ENCODE assay signal across 12 cellular contexts in the genomic region with DNA sequence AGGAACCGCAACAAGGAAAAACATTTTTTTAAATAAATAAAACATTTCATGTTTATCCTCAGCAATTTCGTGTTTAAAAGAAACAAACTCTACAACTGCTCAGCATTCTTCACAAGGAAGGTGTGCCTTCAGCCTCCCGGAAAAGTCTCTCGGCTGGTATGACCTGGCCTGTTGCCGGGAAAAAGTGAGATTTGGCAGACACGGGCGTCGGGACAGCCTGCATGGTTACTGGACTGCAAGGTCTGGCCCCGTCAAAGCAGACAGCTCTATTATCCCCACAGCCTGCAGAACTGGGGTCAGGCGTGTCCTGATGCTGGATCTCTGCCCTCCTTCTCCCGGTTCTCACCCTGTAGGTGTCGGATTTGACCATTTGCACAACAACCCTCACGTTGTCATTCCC.
DNase-seq lines count a peak whose midpoint lies in the region; ATAC-seq, FAIRE-seq and TF ChIP-seq lines count a peak whose summit lies in the region.
"Had no signal": no experiment of that assay in that cellular context is flagged by ENCODE, and none has a peak within 500 bp of the region (broad histone marks: within the 10 kb centered on the region; RNA-seq: fewer than 3 reads in every experiment).

No MANE protein-coding gene starts in this region.

- no peak overlapping the region for H3K9ac ChIP-seq in kidney (ENCODE audit: low read length in 2 of 2)

- TF ChIP-seq CTCF in kidney (IDR thresholded peaks at IDR 0.05; ENCODE audit: borderline replicate concordance, extremely low read depth, insufficient read depth) (no peak), sigmoid colon (IDR thresholded peaks at IDR 0.05) (no peak)

- intact Hi-C loops in kidney (cut with DNase I) (no loop called here), sigmoid colon (cut with DNase I) (no loop called here)

- ATAC-seq in GM21786 (IDR thresholded peaks at IDR 0.05; ENCODE audit: unreplicated experiment), result no peak
- no peak for ATAC-seq in HG03439 (IDR thresholded peaks at IDR 0.05; ENCODE audit: unreplicated experiment)
- ATAC-seq: activated naive CD8-positive, alpha-beta T cell treated with anti-CD3 and anti-CD28 coated beads, Interleukin-2, amount 50 U/mL, for 24 hours had no signal

- H3K9me3 ChIP-seq in kidney (ENCODE audit: control insufficient read depth in 1 of 2, low read length in 2 of 2), result no peaks in the 10 kb centered on the region
- H3K9me3 ChIP-seq in sigmoid colon, result no peaks in the 10 kb centered on the region
- H3K9me3 ChIP-seq: BE2C had no signal

- DNase-seq in ELF-1 (ENCODE audit: low read depth, low spot score) (peak; percentile 63), cerebellum (ENCODE audit: low spot score) (peak; percentile 71), kidney (peak; percentile 88), sigmoid colon (peak; percentile 78), NCI-H1417 (lab: John Stamatoyannopoulos, UW) (no peak)
- DNase-seq in stimulated activated naive CD4-positive, alpha-beta T cell (lab: John Stamatoyannopoulos, UW), result no peak
- DNase-seq: activated CD4-positive, alpha-beta memory T cell treated with anti-CD3 and anti-CD28 coated beads, Interleukin-2, amount 10 ng/mL, durations not matched to agents 7 days and 5 days; activated naive CD8-positive, alpha-beta T cell treated with anti-CD3 and anti-CD28 coated beads, Interleukin-2, amount 50 U/mL, for 24 hours; BE2C; NCI-H82 had no signal

- 42 to 66% methylated on average over 13 of the region's 13 CpGs for WGBS in sigmoid colon, 2 donors

- no peak overlapping the region for H3K4me3 ChIP-seq in kidney (ENCODE audit: low read length in 2 of 2)
- H3K4me3 ChIP-seq in sigmoid colon, result no peak overlapping the region

- TF ChIP-seq POLR2A in sigmoid colon (IDR thresholded peaks at IDR 0.05), result no peak

- no peaks in the 10 kb centered on the region for H3K27me3 ChIP-seq in sigmoid colon
- H3K27me3 ChIP-seq: BE2C had no signal

- H3K4me1 ChIP-seq in kidney (ENCODE audit: control insufficient read depth in 1 of 2, insufficient read depth in 1 of 2, low read depth in 1 of 2, low read length in 2 of 2) (peaks cover 0 to 6% of the 10 kb centered on the region in 2 donors), sigmoid colon (peaks cover 0 to 23% (median 17%) of the 10 kb centered on the region in 4 donors)
- H3K4me1 ChIP-seq: BE2C had no signal

- TF ChIP-seq EP300 in sigmoid colon (IDR thresholded peaks at IDR 0.05), result peak in 1 of 4 donors; percentile 17

- no peaks in the 10 kb centered on the region for H3K36me3 ChIP-seq in kidney (ENCODE audit: control insufficient read depth in 1 of 2, insufficient read depth in 2 of 2, low read length in 2 of 2)
- H3K36me3 ChIP-seq in sigmoid colon, result no peaks in the 10 kb centered on the region
- H3K36me3 ChIP-seq: BE2C had no signal

- FAIRE-seq in kidney (lab: Jason Lieb, UNC), result peak; percentile 21

- no peak overlapping the region for H3K27ac ChIP-seq in kidney (ENCODE audit: low read depth in 2 of 2, low read length in 2 of 2)
- H3K27ac ChIP-seq in sigmoid colon, result peak overlapping the region in 3 of 4 donors; percentile 33 to 64 (median 54)

Comparison
In these comparisons a context has a peak if more than half of its experiments do, and no peak if none do; other contexts are left out.
1. DNase-seq: peak in ELF-1 (single experiment), cerebellum (single experiment), kidney (single experiment) and sigmoid colon (single experiment); none in stimulated activated naive CD4-positive, alpha-beta T cell (0 of 6) and NCI-H1417 (0 of 3).
2. H3K27ac ChIP-seq: peak in sigmoid colon (3 of 4); none in kidney (0 of 2).